In the genomic region with DNA sequence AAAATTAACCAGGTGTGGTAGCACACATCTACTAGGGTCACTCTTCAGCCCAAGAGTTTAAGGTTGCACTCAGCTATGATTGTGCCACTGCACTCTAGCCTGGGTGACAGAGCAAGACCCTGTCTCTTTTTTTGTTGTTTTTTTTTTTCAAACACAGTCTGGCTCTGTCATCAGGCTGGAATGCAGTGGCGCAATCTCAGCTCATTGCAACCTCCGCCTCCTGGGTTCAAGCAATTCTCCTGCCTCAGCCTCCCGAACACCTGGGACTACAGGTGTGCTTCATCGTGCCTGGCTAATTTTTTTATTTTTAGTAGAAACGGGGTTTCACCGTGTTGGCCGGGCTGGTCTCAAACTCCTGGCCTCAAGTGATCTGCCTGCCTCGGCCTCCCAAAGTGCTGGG, we compare ENCODE assay signal across 3 cellular contexts. TPM values are rescaled to one million over a fixed set of nuclear protein-coding genes. Genes with fewer than 3 reads are reported as not detected.
"Had no signal": no experiment of that assay in that cellular context is flagged by ENCODE, and none has a peak within 500 bp of the region (broad histone marks: within the 10 kb centered on the region; RNA-seq: fewer than 3 reads in every experiment).

No MANE protein-coding gene starts in this region.

RNA-seq across cellular contexts. Expression of a gene that starts 49.2 kb away (rescaled TPM):
- total RNA-seq: dermis blood vessel endothelial cell, lung microvascular endothelial cell, osteoblast had no signal
